14 cellular contexts compared by ENCODE assay signal in the genomic region with DNA sequence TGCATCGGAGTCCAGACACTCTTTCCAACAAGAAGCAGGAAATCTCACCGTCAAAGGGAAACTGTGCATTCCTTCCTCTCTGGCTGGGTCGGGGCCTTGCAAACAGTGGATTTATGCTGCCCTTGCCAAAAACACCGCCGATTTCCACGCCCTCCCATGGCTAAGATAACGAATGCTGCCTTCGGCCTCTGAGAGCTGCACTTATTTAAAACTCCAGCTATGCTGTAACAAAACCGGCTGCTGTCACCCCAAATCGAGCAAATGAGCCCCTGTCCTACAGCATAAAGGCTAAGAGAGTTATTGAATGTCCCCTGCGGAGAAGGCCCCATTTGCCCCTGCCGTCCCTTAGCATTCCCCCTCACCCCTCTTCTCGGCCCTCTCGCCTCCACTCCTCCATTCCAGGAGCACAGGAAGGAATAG.
A peak's percentile ranks its signal among the peaks of the same experiment; 100 is the strongest.
DNase-seq lines count a peak whose midpoint lies in the region; ATAC-seq and TF ChIP-seq lines count a peak whose summit lies in the region.
"Had no signal": no experiment of that assay in that cellular context is flagged by ENCODE, and none has a peak within 500 bp of the region (broad histone marks: within the 10 kb centered on the region; RNA-seq: fewer than 3 reads in every experiment).

No MANE protein-coding gene starts in this region.

- H3K27ac Mint-ChIP-seq in neural crest cell (ENCODE audit: unreplicated experiment) = peak overlapping the region; percentile 59
- H3K27ac Mint-ChIP-seq: activated CD4-positive, alpha-beta memory T cell treated with anti-CD3 and anti-CD28 coated beads for 36 hours; activated naive CD8-positive, alpha-beta T cell treated with anti-CD3 and anti-CD28 coated beads, Interleukin-2, amount 10 ng/mL, durations not matched to agents 7 days and 5 days had no signal

- peak overlapping the region; percentile 28 for H3K4me3 Mint-ChIP-seq in neural crest cell
- H3K4me3 Mint-ChIP-seq: activated CD4-positive, alpha-beta memory T cell treated with anti-CD3 and anti-CD28 coated beads for 36 hours; activated naive CD8-positive, alpha-beta T cell treated with anti-CD3 and anti-CD28 coated beads, Interleukin-2, amount 10 ng/mL, durations not matched to agents 7 days and 5 days had no signal

- TF ChIP-seq CTCF in fibroblast of the aortic adventitia (IDR thresholded peaks at IDR 0.05; ENCODE audit: insufficient read depth, low read length) (peak; percentile 1), neural crest cell (conservative IDR thresholded peaks at IDR 0.05) (no peak)

- peak; percentile 51 for ATAC-seq in Right ventricle myocardium inferior
- ATAC-seq in GM19463 (IDR thresholded peaks at IDR 0.05; ENCODE audit: unreplicated experiment) = no peak
- ATAC-seq: foreskin keratinocyte had no signal

- H3K4me1 Mint-ChIP-seq in neural crest cell = peaks cover 55% of the 10 kb centered on the region

- no peak for DNase-seq in Right ventricle myocardium inferior (ENCODE audit: missing footprints)
- no peak for DNase-seq in cardiac septum (ENCODE audit: low spot score)
- DNase-seq in fibroblast of the aortic adventitia (ENCODE audit: low read depth) = peak; percentile 75
- DNase-seq in neural crest cell (ENCODE audit: low read depth, low spot score) = no peak
- no peak for DNase-seq in NCI-H2029 (lab: John Stamatoyannopoulos, UW)
- DNase-seq in foreskin melanocyte = no peak
- no peak for DNase-seq in NCI-H774 (lab: John Stamatoyannopoulos, UW)
- DNase-seq: ACHN; activated CD4-positive, alpha-beta memory T cell treated with anti-CD3 and anti-CD28 coated beads for 36 hours; activated naive CD8-positive, alpha-beta T cell treated with anti-CD3 and anti-CD28 coated beads, Interleukin-2, amount 10 ng/mL, durations not matched to agents 7 days and 5 days; foreskin keratinocyte; NCI-H2107; SIG-M5 had no signal

- intact Hi-C loops in Right ventricle myocardium inferior (cut with DNase I) (no loop called here), cardiac septum (cut with DNase I) (no loop called here)

- peaks cover 86% of the 10 kb centered on the region for H3K27me3 Mint-ChIP-seq in neural crest cell (ENCODE audit: low read depth)

- H3K4me3 ChIP-seq in fibroblast of the aortic adventitia (ENCODE audit: low read depth, low read length) = no peak overlapping the region

- H3K36me3 Mint-ChIP-seq in neural crest cell (ENCODE audit: low read depth) = no peaks in the 10 kb centered on the region
- H3K36me3 Mint-ChIP-seq: activated CD4-positive, alpha-beta memory T cell treated with anti-CD3 and anti-CD28 coated beads for 36 hours; activated naive CD8-positive, alpha-beta T cell treated with anti-CD3 and anti-CD28 coated beads, Interleukin-2, amount 10 ng/mL, durations not matched to agents 7 days and 5 days had no signal

- no peaks in the 10 kb centered on the region for H3K9me3 Mint-ChIP-seq in neural crest cell
- H3K9me3 Mint-ChIP-seq: activated CD4-positive, alpha-beta memory T cell treated with anti-CD3 and anti-CD28 coated beads for 36 hours; activated naive CD8-positive, alpha-beta T cell treated with anti-CD3 and anti-CD28 coated beads, Interleukin-2, amount 10 ng/mL, durations not matched to agents 7 days and 5 days had no signal
